Comparison of ENCODE assay signal across 8 cellular contexts in the genomic region with DNA sequence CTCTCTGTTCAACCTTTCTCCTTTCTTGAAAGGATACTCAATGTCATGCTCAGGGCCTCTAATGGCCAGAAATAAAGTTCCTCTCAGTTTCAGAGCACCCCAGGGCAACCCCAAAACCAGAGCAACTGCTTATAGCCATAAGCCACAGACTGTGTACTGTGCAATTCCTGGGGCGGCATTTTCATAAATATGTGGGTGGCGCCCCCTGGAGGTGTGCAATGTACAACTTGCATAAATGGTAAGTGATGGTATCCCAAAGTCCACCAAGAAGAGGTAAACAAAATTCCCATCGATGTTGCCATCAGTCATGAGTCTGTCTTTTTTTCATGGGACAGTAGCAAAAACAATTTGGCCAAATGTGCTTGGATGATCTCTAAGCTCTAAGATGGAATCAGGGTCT.
DNase-seq lines count a peak whose midpoint lies in the region; ATAC-seq and TF ChIP-seq lines count a peak whose summit lies in the region.
"Not testable (repeated sequence)": the region's sequence is repeated elsewhere in the genome, so short reads cannot be mapped to it uniquely, and the experiment has no call there.

No MANE protein-coding gene starts in this region.

- not testable (repeated sequence) for H3K4me3 Mint-ChIP-seq in MCF 10A (ENCODE audit: unreplicated experiment); neural progenitor cell

- TF ChIP-seq RAD21 in HCT116 (IDR thresholded peaks at IDR 0.05; ENCODE audit: low read depth) = not testable (repeated sequence)

- POLR2A ChIA-PET in BJ (lab: Charles Lee); HCT116 (lab: Charles Lee); MCF 10A (lab: Yijun Ruan, JAX): not testable (repeated sequence)

- not testable (repeated sequence) for H3F3A ChIP-seq in neural progenitor cell (ENCODE audit: low read depth)

- BruUV-seq in HCT116 (replicated peaks; lab: Mats Ljungman, UMichigan); MCF 10A (replicated peaks; lab: Mats Ljungman, UMichigan): not testable (repeated sequence)

- H3K36me3 ChIP-seq in BJ (ENCODE audit: control insufficient read depth, insufficient read depth, low read length); HCT116 (ENCODE audit: control insufficient read depth in 1 of 2, insufficient read depth in 2 of 2, low read length in 2 of 2); OCI-LY3 (replicated peaks; ENCODE audit: low read depth, low read length); neural progenitor cell: not testable (repeated sequence)

- not testable (repeated sequence) for H3K4me3 ChIP-seq in BJ (ENCODE audit: low read depth, low read length); HCT116 (replicated peaks in 1 of 2; ENCODE audit: low read depth in 1 of 2, low read length in 2 of 2); OCI-LY3 (ENCODE audit: low read length); fibroblast of pulmonary artery (replicated peaks; ENCODE audit: low read depth, low read length); neural progenitor cell

- not testable (repeated sequence) for DNase-seq in BJ (ENCODE audit: low read depth); HCT116 (ENCODE audit: low read depth, low spot score); MCF 10A (ENCODE audit: unreplicated experiment); fibroblast of pulmonary artery (ENCODE audit: low read depth); neural progenitor cell (ENCODE audit: low spot score)
- DNase-seq in activated CD4-positive, alpha-beta T cell treated with anti-CD3 and anti-CD28 coated beads, Interleukin-2, amount 50 U/mL, for 48 hours = peak; percentile 24 to 42
- DNase-seq in stimulated activated naive CD8-positive, alpha-beta T cell treated with anti-CD3 and anti-CD28 coated beads, Interleukin-15, Interleukin-2, amounts not matched to agents 100 U/mL and 50 U/mL, for 24 hours = peak; percentile 28

- H3K27me3 Mint-ChIP-seq in MCF 10A (ENCODE audit: insufficient read depth, unreplicated experiment); neural progenitor cell (ENCODE audit: insufficient read depth, low read depth): not testable (repeated sequence)

- H3K27ac ChIP-seq in HCT116 (ENCODE audit: low read depth, low read length); OCI-LY3 (ENCODE audit: low read length); neural progenitor cell: not testable (repeated sequence)

- not testable (repeated sequence) for H3K9me3 ChIP-seq in HCT116 (ENCODE audit: control insufficient read depth in 1 of 2, insufficient read depth in 1 of 2, low read depth in 1 of 2, low read length in 2 of 2); OCI-LY3 (ENCODE audit: insufficient read depth, low read length); neural progenitor cell (ENCODE audit: low read depth)

- RAD21 ChIA-PET in HCT116 (lab: Charles Lee; ENCODE audit: low non-redundant PET in 1 of 2, low total read pairs in 2 of 2, uncharacterized antibody in 2 of 2, unreplicated experiment in 2 of 2) = not testable (repeated sequence)

- not testable (repeated sequence) for H3K9me3 Mint-ChIP-seq in MCF 10A (ENCODE audit: unreplicated experiment); neural progenitor cell

- not testable (repeated sequence) for ATAC-seq in HCT116; stimulated activated naive CD8-positive, alpha-beta T cell treated with anti-CD3 and anti-CD28 coated beads, Interleukin-15, Interleukin-2, amounts not matched to agents 100 U/mL and 50 U/mL, for 24 hours

- H3K27ac Mint-ChIP-seq in MCF 10A (ENCODE audit: low read depth, unreplicated experiment); neural progenitor cell: not testable (repeated sequence)

- H3K4me1 Mint-ChIP-seq in MCF 10A (ENCODE audit: insufficient read depth, unreplicated experiment); neural progenitor cell: not testable (repeated sequence)

- not testable (repeated sequence) for H3K79me2 ChIP-seq in HCT116 (ENCODE audit: insufficient read depth, low read length); OCI-LY3 (ENCODE audit: low read length); neural progenitor cell (ENCODE audit: low read depth)

- not testable (repeated sequence) for H3K9ac ChIP-seq in HCT116 (ENCODE audit: low read length); OCI-LY3 (ENCODE audit: low read length); neural progenitor cell

- not testable (repeated sequence) for H3K4me1 ChIP-seq in HCT116 (ENCODE audit: control insufficient read depth in 1 of 2, insufficient read depth in 2 of 2, low read length in 2 of 2); OCI-LY3 (ENCODE audit: low read length); neural progenitor cell

- H2AFZ ChIP-seq in HCT116 (ENCODE audit: low read depth, low read length, poor library complexity, severe bottlenecking); OCI-LY3 (ENCODE audit: low read depth, low read length); neural progenitor cell (replicated peaks): not testable (repeated sequence)

- H3K36me3 Mint-ChIP-seq in MCF 10A (ENCODE audit: insufficient read depth, unreplicated experiment) = not testable (repeated sequence)
- H3K36me3 Mint-ChIP-seq in neural progenitor cell = peaks cover 15% of the 10 kb centered on the region

- intact Hi-C loops in HCT116 (cut with micrococcal nuclease); MCF 10A (cut with micrococcal nuclease): not testable (repeated sequence)

- not testable (repeated sequence) for H3K4me2 ChIP-seq in HCT116 (ENCODE audit: low read length); OCI-LY3 (ENCODE audit: low read length); neural progenitor cell

- H3K9me2 ChIP-seq in HCT116 (ENCODE audit: insufficient read depth) = not testable (repeated sequence)

- CTCF ChIA-PET in BJ (lab: Yijun Ruan, JAX) = interaction anchor here (1.2 kb wide), 1 partner anchor 16 kb away, joined by 3 read pairs; no protein-coding TSS in a partner anchor
- CTCF ChIA-PET in HCT116 (lab: Charles Lee); MCF 10A (lab: Yijun Ruan, JAX): not testable (repeated sequence)

- peak; percentile 10; the same call in 1 of the 2 replicates for TF ChIP-seq CTCF in BJ (IDR thresholded peaks at IDR 0.05; ENCODE audit: insufficient read depth, low read depth, low read length)
- TF ChIP-seq CTCF in HCT116 (IDR thresholded peaks at IDR 0.05 in 2 of 3, conservative IDR thresholded peaks at IDR 0.05 in 1 of 3; ENCODE audit: borderline replicate concordance in 1 of 3, insufficient read depth in 1 of 3, low read depth in 2 of 3, low read length in 2 of 3) = peak in 2 of 3 experiments; percentile 41 to 58; a peak in 4 of 6 replicates
- TF ChIP-seq CTCF in OCI-LY3 (IDR thresholded peaks at IDR 0.05; ENCODE audit: low read depth, low read length) = peak; percentile 22
- peak; percentile 16 for TF ChIP-seq CTCF in MCF 10A (IDR thresholded peaks at IDR 0.05; ENCODE audit: unreplicated experiment)
- peak; percentile 5 for TF ChIP-seq CTCF in fibroblast of pulmonary artery (IDR thresholded peaks at IDR 0.05; ENCODE audit: low read length, missing control alignments)
- TF ChIP-seq CTCF in neural progenitor cell (IDR thresholded peaks at IDR 0.05) = peak; percentile 23

- H3K27me3 ChIP-seq in BJ (ENCODE audit: control insufficient read depth, insufficient read depth, low read length); HCT116 (ENCODE audit: insufficient read depth, low read length); OCI-LY3 (ENCODE audit: low read depth, low read length); neural progenitor cell: not testable (repeated sequence)

- not testable (repeated sequence) for H4K20me1 ChIP-seq in HCT116 (ENCODE audit: insufficient read depth); OCI-LY3 (ENCODE audit: insufficient read depth, low read length); neural progenitor cell (ENCODE audit: low read depth)

- TF ChIP-seq POLR2A in HCT116 (IDR thresholded peaks at IDR 0.05; ENCODE audit: borderline replicate concordance, extremely low read depth, insufficient read depth, insufficient read length) = not testable (repeated sequence)

TF ChIP-seq in HCT116, 20 proteins besides CTCF, POLR2A, EP300 and RAD21:
- peak; percentile 46; the same call in 1 of the 2 replicates for TF ChIP-seq CBX3 (IDR thresholded peaks at IDR 0.05; ENCODE audit: low read depth)
